ENCODE assay signal across 8 cellular contexts in genomic region chr12:106138279-106138645, GRCh38. TPM values are rescaled to one million over a fixed set of nuclear protein-coding genes. Genes with fewer than 3 reads are reported as not detected.
DNase-seq lines count a peak whose midpoint lies in the region; ATAC-seq and TF ChIP-seq lines count a peak whose summit lies in the region.

No MANE protein-coding gene starts in this region.

- H3K4me3 ChIP-seq in WI38 (ENCODE audit: low read depth, low read length) = peak overlapping the region; percentile 78
- peak overlapping the region; percentile 95 for H3K4me3 ChIP-seq in left ventricle myocardium inferior
- peak overlapping the region; percentile 83 to 90 (median 83) for H3K4me3 ChIP-seq in skeletal muscle tissue (ENCODE audit: low read length in 3 of 3)

- TF ChIP-seq CTCF in WI38 (IDR thresholded peaks at IDR 0.05; ENCODE audit: low read depth, low read length) (no peak), left ventricle myocardium inferior (IDR thresholded peaks at IDR 0.05; ENCODE audit: borderline replicate concordance) (no peak)

- H3K4me1 ChIP-seq in left ventricle myocardium inferior = peaks cover 92% of the 10 kb centered on the region
- peaks cover 51 to 64% (median 60%) of the 10 kb centered on the region in 3 donors for H3K4me1 ChIP-seq in skeletal muscle tissue (ENCODE audit: control insufficient read depth in 3 of 3, insufficient read depth in 3 of 3, low read length in 3 of 3)

- intact Hi-C loops in left ventricle myocardium inferior (cut with micrococcal nuclease) = no loop called here

- DNase-seq in DMS53 (lab: John Stamatoyannopoulos, UW) (peak; percentile 72), DMS53 treated with DMSO at 0.1 percent for 48 hours (lab: John Stamatoyannopoulos, UW; ENCODE audit: unreplicated experiment) (no peak), left ventricle myocardium inferior (no peak), NCI-H510A (lab: John Stamatoyannopoulos, UW) (no peak), MV-4-11 (lab: John Stamatoyannopoulos, UW) (no peak)

- H3K9ac ChIP-seq in skeletal muscle tissue (ENCODE audit: low read depth in 1 of 3, low read length in 3 of 3) = peak overlapping the region; percentile 97 to 99 (median 97)

- H3K36me3 ChIP-seq in left ventricle myocardium inferior (no peaks in the 10 kb centered on the region), skeletal muscle tissue (ENCODE audit: control insufficient read depth in 3 of 3, insufficient read depth in 3 of 3, low read length in 3 of 3) (peaks cover 0 to 3% (median 0%) of the 10 kb centered on the region in 3 donors)

- H3K9me3 ChIP-seq in left ventricle myocardium inferior (replicated peaks) = no peaks in the 10 kb centered on the region
- no peaks in the 10 kb centered on the region for H3K9me3 ChIP-seq in skeletal muscle tissue (ENCODE audit: control insufficient read depth in 3 of 3, low read length in 3 of 3)

- H3K27me3 ChIP-seq in left ventricle myocardium inferior (ENCODE audit: low read depth) (no peaks in the 10 kb centered on the region), skeletal muscle tissue (ENCODE audit: control insufficient read depth in 3 of 3, insufficient read depth in 3 of 3, low read length in 3 of 3) (no peaks in the 10 kb centered on the region)

- peak overlapping the region; percentile 98 for H3K27ac ChIP-seq in left ventricle myocardium inferior (replicated peaks)
- peak overlapping the region; percentile 99 for H3K27ac ChIP-seq in skeletal muscle tissue (ENCODE audit: low read depth, low read length)

- no peak for ATAC-seq in HG02981 (IDR thresholded peaks at IDR 0.05; ENCODE audit: unreplicated experiment)

RNA-seq across cellular contexts. Expression of gene NUAK1, which starts 0.5 kb away (rescaled TPM):
- total RNA-seq in left ventricle myocardium inferior (42.1 TPM), skeletal muscle tissue (9.4 TPM)
